27 cellular contexts compared by ENCODE assay signal in genomic region chr4:139581096-139581495, GRCh38.
"Had no signal": no experiment of that assay in that cellular context is flagged by ENCODE, and none has a peak within 500 bp of the region (broad histone marks: within the 10 kb centered on the region; RNA-seq: fewer than 3 reads in every experiment).

No MANE protein-coding gene starts in this region.

- H3K27ac Mint-ChIP-seq: activated B cell treated with CpG ODN at 0.5 μM for 24 hours; activated CD4-positive, alpha-beta T cell treated with anti-CD3 and anti-CD28 coated beads for 36 hours; activated naive CD8-positive, alpha-beta T cell; natural killer cell treated with Interleukin-12 subunit alpha and Interleukin-12 subunit beta and Interleukin-15 and Interleukin-18, amount 100 ng/mL, for 72 hours; stimulated activated effector memory CD8-positive, alpha-beta T cell treated with anti-CD3 and anti-CD28 coated beads, Interleukin-12 subunit alpha, Interleukin-12 subunit beta, amount 100 ng/mL, for 72 hours; stimulated activated naive CD8-positive, alpha-beta T cell treated with anti-CD3 and anti-CD28 coated beads, Interleukin-15, Interleukin-2, amounts not matched to agents 100 ng/mL and 50 ng/mL, for 24 hours had no signal

- H3K9me3 ChIP-seq: body of pancreas, colonic mucosa, gastroesophageal sphincter, mucosa of descending colon, neutrophil, prostate gland, thoracic aorta, upper lobe of left lung had no signal

- H3K36me3 Mint-ChIP-seq: activated naive CD8-positive, alpha-beta T cell; natural killer cell treated with Interleukin-12 subunit alpha and Interleukin-12 subunit beta and Interleukin-15 and Interleukin-18, amount 100 ng/mL, for 72 hours; stimulated activated effector memory CD8-positive, alpha-beta T cell treated with anti-CD3 and anti-CD28 coated beads, Interleukin-12 subunit alpha, Interleukin-12 subunit beta, amount 100 ng/mL, for 72 hours had no signal

- H3K4me1 Mint-ChIP-seq: activated B cell treated with CpG ODN at 0.5 μM for 24 hours; activated CD4-positive, alpha-beta T cell treated with anti-CD3 and anti-CD28 coated beads for 36 hours; stimulated activated effector memory CD8-positive, alpha-beta T cell treated with anti-CD3 and anti-CD28 coated beads, Interleukin-12 subunit alpha, Interleukin-12 subunit beta, amount 100 ng/mL, for 72 hours had no signal

- DNase-seq: activated B cell treated with CpG ODN at 0.5 μM for 24 hours; activated CD4-positive, alpha-beta T cell treated with anti-CD3 and anti-CD28 coated beads for 36 hours; activated CD8-positive, alpha-beta memory T cell treated with anti-CD3 and anti-CD28 coated beads for 24 hours; activated effector memory CD4-positive, alpha-beta T cell treated with Interleukin-2 at 50 U/mL for 16 hours; activated naive CD4-positive, alpha-beta T cell treated with Interleukin-2 at 50 U/mL for 16 hours; aorta; body of pancreas; cerebellar nuclear complex; colonic mucosa; effector CD8-positive, alpha-beta T cell; left cardiac atrium; mucosa of descending colon; retina; stimulated activated CD4-positive, alpha-beta T cell treated with anti-CD3 and anti-CD28 coated beads, Interleukin-4, amount 100 ng/mL, for 24 hours; T-helper 2 cell; upper lobe of left lung had no signal

- H3K36me3 ChIP-seq: cardiac muscle cell, colonic mucosa, gastroesophageal sphincter, neutrophil, prostate gland, thoracic aorta, upper lobe of left lung had no signal

- H3K4me3 ChIP-seq: body of pancreas, cardiac muscle cell, colonic mucosa, gastroesophageal sphincter, hepatocyte, mucosa of descending colon, prostate gland, skin epidermis, thoracic aorta, upper lobe of left lung had no signal

- H3K27ac ChIP-seq: body of pancreas, cardiac muscle cell, colonic mucosa, gastroesophageal sphincter, hepatocyte, neutrophil, prostate gland, skin epidermis, thoracic aorta, upper lobe of left lung had no signal

- H3K27me3 ChIP-seq: body of pancreas, cardiac muscle cell, colonic mucosa, gastroesophageal sphincter, hepatocyte, neutrophil, upper lobe of left lung had no signal

- H3K9me3 Mint-ChIP-seq: activated B cell treated with CpG ODN at 0.5 μM for 24 hours; natural killer cell treated with Interleukin-12 subunit alpha and Interleukin-12 subunit beta and Interleukin-15 and Interleukin-18, amount 100 ng/mL, for 72 hours; stimulated activated effector memory CD8-positive, alpha-beta T cell treated with anti-CD3 and anti-CD28 coated beads, Interleukin-12 subunit alpha, Interleukin-12 subunit beta, amount 100 ng/mL, for 72 hours; stimulated activated naive CD8-positive, alpha-beta T cell treated with anti-CD3 and anti-CD28 coated beads, Interleukin-15, Interleukin-2, amounts not matched to agents 100 ng/mL and 50 ng/mL, for 24 hours had no signal

- H3K4me3 Mint-ChIP-seq: activated B cell treated with CpG ODN at 0.5 μM for 24 hours; activated CD4-positive, alpha-beta T cell treated with anti-CD3 and anti-CD28 coated beads for 36 hours; activated naive CD8-positive, alpha-beta T cell; natural killer cell treated with Interleukin-12 subunit alpha and Interleukin-12 subunit beta and Interleukin-15 and Interleukin-18, amount 100 ng/mL, for 72 hours; stimulated activated effector memory CD8-positive, alpha-beta T cell treated with anti-CD3 and anti-CD28 coated beads, Interleukin-12 subunit alpha, Interleukin-12 subunit beta, amount 100 ng/mL, for 72 hours; stimulated activated naive CD8-positive, alpha-beta T cell treated with anti-CD3 and anti-CD28 coated beads, Interleukin-15, Interleukin-2, amounts not matched to agents 100 ng/mL and 50 ng/mL, for 24 hours had no signal

- H3K4me1 ChIP-seq: colonic mucosa, gastroesophageal sphincter, prostate gland, upper lobe of left lung had no signal
